8 cellular contexts compared by ENCODE assay signal in the genomic region with DNA sequence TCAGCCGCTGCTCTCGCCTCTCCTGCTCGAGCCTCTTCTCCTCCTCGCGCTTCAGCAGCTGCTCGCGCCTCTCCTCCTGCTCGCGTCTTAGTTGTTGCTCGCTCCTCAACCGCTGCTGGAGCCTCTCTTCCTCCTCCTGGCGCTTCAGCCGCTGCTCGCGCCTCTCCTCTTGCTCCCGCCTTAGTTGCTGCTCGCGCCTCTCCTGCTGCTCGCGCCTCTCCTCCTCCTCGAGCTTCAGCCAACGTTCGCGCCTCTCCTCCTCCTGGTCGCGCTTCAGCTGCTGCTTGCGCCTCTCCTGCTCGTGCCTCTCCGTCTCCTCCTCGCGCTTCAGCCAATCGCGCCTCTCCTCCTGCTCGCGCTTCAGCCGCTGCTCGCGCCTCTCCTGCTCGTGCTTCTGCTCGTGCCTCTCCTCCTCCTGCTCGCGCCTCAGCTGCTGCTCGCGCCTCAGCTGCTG.
DNase-seq lines count a peak whose midpoint lies in the region; ATAC-seq lines count a peak whose summit lies in the region.

No MANE protein-coding gene starts in this region.

- ATAC-seq in GM21529 (IDR thresholded peaks at IDR 0.05; ENCODE audit: unreplicated experiment) (no peak), GM21423 (IDR thresholded peaks at IDR 0.05; ENCODE audit: unreplicated experiment) (no peak), GM19452 (IDR thresholded peaks at IDR 0.05; ENCODE audit: unreplicated experiment) (no peak)

- DNase-seq in ELF-1 (ENCODE audit: low read depth, low spot score) (peak; percentile 72), NCI-H1092 treated with DMSO at 0.1 percent for 48 hours (lab: John Stamatoyannopoulos, UW) (peak; percentile 5), islet precursor cell (peak; percentile 70), stromal cell of bone marrow (ENCODE audit: low read depth) (peak; percentile 16)
- DNase-seq in activated naive CD4-positive, alpha-beta T cell treated with anti-CD3 and anti-CD28 coated beads, Interleukin-2, amount 10 ng/mL, durations not matched to agents 7 days and 5 days: peak; percentile 49

- CTCF ChIA-PET in activated naive CD4-positive, alpha-beta T cell treated with anti-CD3 and anti-CD28 coated beads, Interleukin-2, amount 10 ng/mL, durations not matched to agents 7 days and 5 days (lab: Charles Lee): interaction anchor here (1.0 to 6.4 kb wide), 6 partner anchors 56 to 77 kb away, joined by 3 to 46 read pairs (median 6); no protein-coding TSS in a partner anchor

- peaks cover 5% of the 10 kb centered on the region for H3K4me1 Mint-ChIP-seq in activated naive CD4-positive, alpha-beta T cell treated with anti-CD3 and anti-CD28 coated beads, Interleukin-2, amount 10 ng/mL, durations not matched to agents 7 days and 5 days

- peaks cover 26% of the 10 kb centered on the region for H3K27me3 Mint-ChIP-seq in activated naive CD4-positive, alpha-beta T cell treated with anti-CD3 and anti-CD28 coated beads, Interleukin-2, amount 10 ng/mL, durations not matched to agents 7 days and 5 days

- H3K36me3 Mint-ChIP-seq in activated naive CD4-positive, alpha-beta T cell treated with anti-CD3 and anti-CD28 coated beads, Interleukin-2, amount 10 ng/mL, durations not matched to agents 7 days and 5 days: peaks cover 3% of the 10 kb centered on the region

- no peak overlapping the region for H3K27ac Mint-ChIP-seq in activated naive CD4-positive, alpha-beta T cell treated with anti-CD3 and anti-CD28 coated beads, Interleukin-2, amount 10 ng/mL, durations not matched to agents 7 days and 5 days

- peaks cover 7% of the 10 kb centered on the region for H3K9me3 Mint-ChIP-seq in activated naive CD4-positive, alpha-beta T cell treated with anti-CD3 and anti-CD28 coated beads, Interleukin-2, amount 10 ng/mL, durations not matched to agents 7 days and 5 days

- no peak overlapping the region for H3K4me3 Mint-ChIP-seq in activated naive CD4-positive, alpha-beta T cell treated with anti-CD3 and anti-CD28 coated beads, Interleukin-2, amount 10 ng/mL, durations not matched to agents 7 days and 5 days

Comparison
In these comparisons a context has a peak if more than half of its experiments do, and no peak if none do; other contexts are left out.
1. DNase-seq: peak in every context shown above with its lines; median percentile 72 in ELF-1; 70 in islet precursor cell; 49 in activated naive CD4-positive, alpha-beta T cell treated with anti-CD3 and anti-CD28 coated beads, Interleukin-2, amount 10 ng/mL, durations not matched to agents 7 days and 5 days; 16 in stromal cell of bone marrow; 5 in NCI-H1092 treated with DMSO at 0.1 percent for 48 hours.